15 cellular contexts compared by ENCODE assay signal in genomic region chr10:125136087-125136486, GRCh38.
"Had no signal": no experiment of that assay in that cellular context is flagged by ENCODE, and none has a peak within 500 bp of the region (broad histone marks: within the 10 kb centered on the region; RNA-seq: fewer than 3 reads in every experiment).

No MANE protein-coding gene starts in this region.

- H3K4me3 ChIP-seq: colonic mucosa, sigmoid colon, uterus had no signal

- H3K9me3 ChIP-seq: colonic mucosa, sigmoid colon, uterus had no signal

- H3K27ac Mint-ChIP-seq: activated CD8-positive, alpha-beta T cell treated with anti-CD3 and anti-CD28 coated beads, Interleukin-2, amount 10 ng/mL, durations not matched to agents 7 days and 5 days; effector memory CD8-positive, alpha-beta T cell; mesothelial cell of epicardium had no signal

- H3K4me1 ChIP-seq: colonic mucosa had no signal

- H3K9me3 Mint-ChIP-seq: effector memory CD8-positive, alpha-beta T cell; mesothelial cell of epicardium had no signal

- H3K36me3 ChIP-seq: colonic mucosa, uterus had no signal

- DNase-seq: activated CD4-positive, alpha-beta T cell treated with anti-CD3 and anti-CD28 coated beads for 4 hours; activated CD8-positive, alpha-beta memory T cell treated with anti-CD3 and anti-CD28 coated beads, Interleukin-2, amount 50 U/mL, for 48 hours; activated CD8-positive, alpha-beta T cell treated with anti-CD3 and anti-CD28 coated beads, Interleukin-2, amount 10 ng/mL, durations not matched to agents 7 days and 5 days; colonic mucosa; effector memory CD8-positive, alpha-beta T cell; erythroblast; kidney glomerular epithelial cell; naive B cell; stimulated activated CD4-positive, alpha-beta T cell treated with anti-CD3 and anti-CD28 coated beads, Interleukin-12 subunit alpha, Interleukin-12 subunit beta, amount 100 ng/mL, for 4 hours; stimulated activated CD4-positive, alpha-beta T cell treated with anti-CD3 and anti-CD28 coated beads, Interleukin-2, amount 100 ng/mL, for 48 hours; stimulated activated naive CD4-positive, alpha-beta T cell treated with Interleukin-2 at 50 U/mL for 16 hours; T-helper 1 cell; uterus had no signal

- ATAC-seq: activated CD8-positive, alpha-beta T cell treated with anti-CD3 and anti-CD28 coated beads, Interleukin-2, amount 10 ng/mL, durations not matched to agents 7 days and 5 days; effector memory CD8-positive, alpha-beta T cell had no signal

- H3K4me3 Mint-ChIP-seq: activated CD8-positive, alpha-beta T cell treated with anti-CD3 and anti-CD28 coated beads, Interleukin-2, amount 10 ng/mL, durations not matched to agents 7 days and 5 days; effector memory CD8-positive, alpha-beta T cell; mesothelial cell of epicardium; naive B cell had no signal

- H3K27ac ChIP-seq: colonic mucosa, sigmoid colon, uterus had no signal

- H3K4me1 Mint-ChIP-seq: naive B cell had no signal

- H3K27me3 ChIP-seq: colonic mucosa, sigmoid colon, uterus had no signal
